In the genomic region with DNA sequence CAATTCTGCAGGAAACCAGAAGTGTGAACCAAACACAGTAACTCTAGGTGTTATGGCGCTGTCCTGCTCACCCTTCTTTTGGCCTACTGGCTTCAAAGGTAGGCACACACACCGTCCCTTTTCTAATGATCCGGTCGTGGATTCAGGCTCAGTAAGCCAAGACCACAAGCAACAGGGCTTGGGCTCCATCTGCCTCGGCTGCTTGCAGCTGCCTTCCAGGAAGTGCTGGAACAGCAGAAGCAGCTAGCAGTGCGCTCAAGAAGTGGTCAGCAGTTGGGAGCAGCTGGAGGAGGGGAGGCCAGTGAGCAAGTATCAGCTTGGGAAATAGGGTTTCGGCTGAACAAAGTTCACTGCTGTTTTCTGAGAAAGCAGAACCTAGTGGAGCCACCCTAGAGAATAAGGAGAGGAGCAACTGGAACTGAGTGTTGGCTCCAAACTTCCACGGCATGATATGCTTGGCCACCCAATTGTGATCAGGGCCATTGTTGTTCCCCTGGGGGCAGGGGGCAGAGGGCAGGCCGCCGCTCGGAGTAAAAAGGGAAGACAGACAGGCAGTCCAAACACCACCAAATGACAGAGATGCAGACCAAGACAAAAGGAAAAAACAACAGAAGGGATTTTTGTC, we compare ENCODE assay signal across 1 cellular context.
A peak's percentile ranks its signal among the peaks of the same experiment; 100 is the strongest.
TF ChIP-seq lines count a peak whose summit lies in the region.

No MANE protein-coding gene starts in this region.

TF ChIP-seq in K562, 482 proteins besides CTCF, POLR2A, EP300 and RAD21 (continued from another document and continues in another):
- TF ChIP-seq, protein P1, sequence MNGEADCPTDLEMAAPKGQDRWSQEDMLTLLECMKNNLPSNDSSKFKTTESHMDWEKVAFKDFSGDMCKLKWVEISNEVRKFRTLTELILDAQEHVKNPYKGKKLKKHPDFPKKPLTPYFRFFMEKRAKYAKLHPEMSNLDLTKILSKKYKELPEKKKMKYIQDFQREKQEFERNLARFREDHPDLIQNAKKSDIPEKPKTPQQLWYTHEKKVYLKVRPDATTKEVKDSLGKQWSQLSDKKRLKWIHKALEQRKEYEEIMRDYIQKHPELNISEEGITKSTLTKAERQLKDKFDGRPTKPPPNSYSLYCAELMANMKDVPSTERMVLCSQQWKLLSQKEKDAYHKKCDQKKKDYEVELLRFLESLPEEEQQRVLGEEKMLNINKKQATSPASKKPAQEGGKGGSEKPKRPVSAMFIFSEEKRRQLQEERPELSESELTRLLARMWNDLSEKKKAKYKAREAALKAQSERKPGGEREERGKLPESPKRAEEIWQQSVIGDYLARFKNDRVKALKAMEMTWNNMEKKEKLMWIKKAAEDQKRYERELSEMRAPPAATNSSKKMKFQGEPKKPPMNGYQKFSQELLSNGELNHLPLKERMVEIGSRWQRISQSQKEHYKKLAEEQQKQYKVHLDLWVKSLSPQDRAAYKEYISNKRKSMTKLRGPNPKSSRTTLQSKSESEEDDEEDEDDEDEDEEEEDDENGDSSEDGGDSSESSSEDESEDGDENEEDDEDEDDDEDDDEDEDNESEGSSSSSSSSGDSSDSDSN (IDR thresholded peaks at IDR 0.05; ENCODE audit: borderline replicate concordance in 1 of 2, low read depth in 2 of 2, low read length in 2 of 2), result no peak
- TF ChIP-seq OTX1 (CRISPR knock-in tag; IDR thresholded peaks at IDR 0.05), result no peak
- TF ChIP-seq KAT7 (CRISPR knock-in tag; IDR thresholded peaks at IDR 0.05; ENCODE audit: borderline replicate concordance), result peak; percentile 49; the same call in 1 of the 2 replicates
- 0 out of 2 replicates have a peak, but pooled peaks have one; percentile 35 for TF ChIP-seq CTBP1 (IDR thresholded peaks at IDR 0.05; ENCODE audit: borderline replicate concordance)
- TF ChIP-seq NFXL1 (CRISPR knock-in tag; IDR thresholded peaks at IDR 0.05), result no peak
- TF ChIP-seq ERF (CRISPR knock-in tag; IDR thresholded peaks at IDR 0.05), result 0 out of 2 replicates have a peak, but pooled peaks have one; percentile 7
- TF ChIP-seq ZNF253 (CRISPR knock-in tag; conservative IDR thresholded peaks at IDR 0.05), result no peak
- no peak for TF ChIP-seq ELF4 (CRISPR knock-in tag; IDR thresholded peaks at IDR 0.05)
- TF ChIP-seq, protein P2, sequence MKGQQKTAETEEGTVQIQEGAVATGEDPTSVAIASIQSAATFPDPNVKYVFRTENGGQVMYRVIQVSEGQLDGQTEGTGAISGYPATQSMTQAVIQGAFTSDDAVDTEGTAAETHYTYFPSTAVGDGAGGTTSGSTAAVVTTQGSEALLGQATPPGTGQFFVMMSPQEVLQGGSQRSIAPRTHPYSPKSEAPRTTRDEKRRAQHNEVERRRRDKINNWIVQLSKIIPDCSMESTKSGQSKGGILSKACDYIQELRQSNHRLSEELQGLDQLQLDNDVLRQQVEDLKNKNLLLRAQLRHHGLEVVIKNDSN (CRISPR knock-in tag; IDR thresholded peaks at IDR 0.05), result no peak
- no peak for TF ChIP-seq MEF2D (tag; conservative IDR thresholded peaks at IDR 0.05; ENCODE audit: low read depth)
- TF ChIP-seq FOXK1 (CRISPR knock-in tag; IDR thresholded peaks at IDR 0.05; ENCODE audit: borderline replicate concordance), result no peak
- no peak for TF ChIP-seq ZBTB17 (CRISPR knock-in tag; IDR thresholded peaks at IDR 0.05)
- TF ChIP-seq BMI1 (IDR thresholded peaks at IDR 0.05; ENCODE audit: low read length), result no peak
- TF ChIP-seq SIX5 (IDR thresholded peaks at IDR 0.05; ENCODE audit: borderline replicate concordance in 1 of 2, insufficient read depth in 1 of 2, low read depth in 1 of 2, low read length in 2 of 2), result no peak
- no peak for TF ChIP-seq KHSRP (IDR thresholded peaks at IDR 0.05)
- TF ChIP-seq, protein P3, sequence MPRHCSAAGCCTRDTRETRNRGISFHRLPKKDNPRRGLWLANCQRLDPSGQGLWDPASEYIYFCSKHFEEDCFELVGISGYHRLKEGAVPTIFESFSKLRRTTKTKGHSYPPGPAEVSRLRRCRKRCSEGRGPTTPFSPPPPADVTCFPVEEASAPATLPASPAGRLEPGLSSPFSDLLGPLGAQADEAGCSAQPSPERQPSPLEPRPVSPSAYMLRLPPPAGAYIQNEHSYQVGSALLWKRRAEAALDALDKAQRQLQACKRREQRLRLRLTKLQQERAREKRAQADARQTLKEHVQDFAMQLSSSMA (CRISPR knock-in tag; IDR thresholded peaks at IDR 0.05), result no peak
- no peak for TF ChIP-seq CEBPG (CRISPR knock-in tag; IDR thresholded peaks at IDR 0.05)
- TF ChIP-seq CEBPG (tag; conservative IDR thresholded peaks at IDR 0.05 in 1 of 2, IDR thresholded peaks at IDR 0.05 in 1 of 2), result no peak
- TF ChIP-seq TRIM28 (IDR thresholded peaks at IDR 0.05), result no peak
- TF ChIP-seq PHF8 (IDR thresholded peaks at IDR 0.05; ENCODE audit: borderline replicate concordance, low read length), result no peak; the same call in 1 of the 2 replicates
- TF ChIP-seq, protein P4, sequence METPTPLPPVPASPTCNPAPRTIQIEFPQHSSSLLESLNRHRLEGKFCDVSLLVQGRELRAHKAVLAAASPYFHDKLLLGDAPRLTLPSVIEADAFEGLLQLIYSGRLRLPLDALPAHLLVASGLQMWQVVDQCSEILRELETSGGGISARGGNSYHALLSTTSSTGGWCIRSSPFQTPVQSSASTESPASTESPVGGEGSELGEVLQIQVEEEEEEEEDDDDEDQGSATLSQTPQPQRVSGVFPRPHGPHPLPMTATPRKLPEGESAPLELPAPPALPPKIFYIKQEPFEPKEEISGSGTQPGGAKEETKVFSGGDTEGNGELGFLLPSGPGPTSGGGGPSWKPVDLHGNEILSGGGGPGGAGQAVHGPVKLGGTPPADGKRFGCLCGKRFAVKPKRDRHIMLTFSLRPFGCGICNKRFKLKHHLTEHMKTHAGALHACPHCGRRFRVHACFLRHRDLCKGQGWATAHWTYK (CRISPR knock-in tag; IDR thresholded peaks at IDR 0.05), result no peak
- TF ChIP-seq, protein P5, sequence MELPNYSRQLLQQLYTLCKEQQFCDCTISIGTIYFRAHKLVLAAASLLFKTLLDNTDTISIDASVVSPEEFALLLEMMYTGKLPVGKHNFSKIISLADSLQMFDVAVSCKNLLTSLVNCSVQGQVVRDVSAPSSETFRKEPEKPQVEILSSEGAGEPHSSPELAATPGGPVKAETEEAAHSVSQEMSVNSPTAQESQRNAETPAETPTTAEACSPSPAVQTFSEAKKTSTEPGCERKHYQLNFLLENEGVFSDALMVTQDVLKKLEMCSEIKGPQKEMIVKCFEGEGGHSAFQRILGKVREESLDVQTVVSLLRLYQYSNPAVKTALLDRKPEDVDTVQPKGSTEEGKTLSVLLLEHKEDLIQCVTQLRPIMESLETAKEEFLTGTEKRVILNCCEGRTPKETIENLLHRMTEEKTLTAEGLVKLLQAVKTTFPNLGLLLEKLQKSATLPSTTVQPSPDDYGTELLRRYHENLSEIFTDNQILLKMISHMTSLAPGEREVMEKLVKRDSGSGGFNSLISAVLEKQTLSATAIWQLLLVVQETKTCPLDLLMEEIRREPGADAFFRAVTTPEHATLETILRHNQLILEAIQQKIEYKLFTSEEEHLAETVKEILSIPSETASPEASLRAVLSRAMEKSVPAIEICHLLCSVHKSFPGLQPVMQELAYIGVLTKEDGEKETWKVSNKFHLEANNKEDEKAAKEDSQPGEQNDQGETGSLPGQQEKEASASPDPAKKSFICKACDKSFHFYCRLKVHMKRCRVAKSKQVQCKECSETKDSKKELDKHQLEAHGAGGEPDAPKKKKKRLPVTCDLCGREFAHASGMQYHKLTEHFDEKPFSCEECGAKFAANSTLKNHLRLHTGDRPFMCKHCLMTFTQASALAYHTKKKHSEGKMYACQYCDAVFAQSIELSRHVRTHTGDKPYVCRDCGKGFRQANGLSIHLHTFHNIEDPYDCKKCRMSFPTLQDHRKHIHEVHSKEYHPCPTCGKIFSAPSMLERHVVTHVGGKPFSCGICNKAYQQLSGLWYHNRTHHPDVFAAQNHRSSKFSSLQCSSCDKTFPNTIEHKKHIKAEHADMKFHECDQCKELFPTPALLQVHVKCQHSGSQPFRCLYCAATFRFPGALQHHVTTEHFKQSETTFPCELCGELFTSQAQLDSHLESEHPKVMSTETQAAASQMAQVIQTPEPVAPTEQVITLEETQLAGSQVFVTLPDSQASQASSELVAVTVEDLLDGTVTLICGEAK (IDR thresholded peaks at IDR 0.05), result no peak
- TF ChIP-seq, protein P5 (CRISPR knock-in tag; IDR thresholded peaks at IDR 0.05), result no peak
- no peak for TF ChIP-seq ARNT (IDR thresholded peaks at IDR 0.05)
- TF ChIP-seq SPI1 (IDR thresholded peaks at IDR 0.05; ENCODE audit: borderline replicate concordance, low read depth, low read length), result no peak
- TF ChIP-seq POLR2G (IDR thresholded peaks at IDR 0.05; ENCODE audit: low read depth, low read length), result no peak
- TF ChIP-seq, protein P6, sequence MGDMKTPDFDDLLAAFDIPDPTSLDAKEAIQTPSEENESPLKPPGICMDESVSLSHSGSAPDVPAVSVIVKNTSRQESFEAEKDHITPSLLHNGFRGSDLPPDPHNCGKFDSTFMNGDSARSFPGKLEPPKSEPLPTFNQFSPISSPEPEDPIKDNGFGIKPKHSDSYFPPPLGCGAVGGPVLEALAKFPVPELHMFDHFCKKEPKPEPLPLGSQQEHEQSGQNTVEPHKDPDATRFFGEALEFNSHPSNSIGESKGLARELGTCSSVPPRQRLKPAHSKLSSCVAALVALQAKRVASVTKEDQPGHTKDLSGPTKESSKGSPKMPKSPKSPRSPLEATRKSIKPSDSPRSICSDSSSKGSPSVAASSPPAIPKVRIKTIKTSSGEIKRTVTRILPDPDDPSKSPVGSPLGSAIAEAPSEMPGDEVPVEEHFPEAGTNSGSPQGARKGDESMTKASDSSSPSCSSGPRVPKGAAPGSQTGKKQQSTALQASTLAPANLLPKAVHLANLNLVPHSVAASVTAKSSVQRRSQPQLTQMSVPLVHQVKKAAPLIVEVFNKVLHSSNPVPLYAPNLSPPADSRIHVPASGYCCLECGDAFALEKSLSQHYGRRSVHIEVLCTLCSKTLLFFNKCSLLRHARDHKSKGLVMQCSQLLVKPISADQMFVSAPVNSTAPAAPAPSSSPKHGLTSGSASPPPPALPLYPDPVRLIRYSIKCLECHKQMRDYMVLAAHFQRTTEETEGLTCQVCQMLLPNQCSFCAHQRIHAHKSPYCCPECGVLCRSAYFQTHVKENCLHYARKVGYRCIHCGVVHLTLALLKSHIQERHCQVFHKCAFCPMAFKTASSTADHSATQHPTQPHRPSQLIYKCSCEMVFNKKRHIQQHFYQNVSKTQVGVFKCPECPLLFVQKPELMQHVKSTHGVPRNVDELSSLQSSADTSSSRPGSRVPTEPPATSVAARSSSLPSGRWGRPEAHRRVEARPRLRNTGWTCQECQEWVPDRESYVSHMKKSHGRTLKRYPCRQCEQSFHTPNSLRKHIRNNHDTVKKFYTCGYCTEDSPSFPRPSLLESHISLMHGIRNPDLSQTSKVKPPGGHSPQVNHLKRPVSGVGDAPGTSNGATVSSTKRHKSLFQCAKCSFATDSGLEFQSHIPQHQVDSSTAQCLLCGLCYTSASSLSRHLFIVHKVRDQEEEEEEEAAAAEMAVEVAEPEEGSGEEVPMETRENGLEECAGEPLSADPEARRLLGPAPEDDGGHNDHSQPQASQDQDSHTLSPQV (IDR thresholded peaks at IDR 0.05), result peak; percentile 69; the same call in 1 of the 2 replicates
- no peak for TF ChIP-seq TCFL5 (CRISPR knock-in tag; conservative IDR thresholded peaks at IDR 0.05)
- no peak for TF ChIP-seq ETV1 (tag; conservative IDR thresholded peaks at IDR 0.05; ENCODE audit: low read depth)
- TF ChIP-seq HEY1 (CRISPR knock-in tag; IDR thresholded peaks at IDR 0.05; ENCODE audit: borderline replicate concordance), result no peak
- TF ChIP-seq ZNF644 (tag; IDR thresholded peaks at IDR 0.05; ENCODE audit: low read depth), result no peak
- TF ChIP-seq, protein P7, sequence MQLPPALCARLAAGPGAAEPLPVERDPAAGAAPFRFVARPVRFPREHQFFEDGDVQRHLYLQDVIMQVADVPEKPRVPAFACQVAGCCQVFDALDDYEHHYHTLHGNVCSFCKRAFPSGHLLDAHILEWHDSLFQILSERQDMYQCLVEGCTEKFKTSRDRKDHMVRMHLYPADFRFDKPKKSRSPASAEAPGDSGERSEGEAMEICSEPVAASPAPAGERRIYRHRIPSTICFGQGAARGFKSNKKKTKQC (CRISPR knock-in tag; IDR thresholded peaks at IDR 0.05), result no peak
- TF ChIP-seq, protein P8, sequence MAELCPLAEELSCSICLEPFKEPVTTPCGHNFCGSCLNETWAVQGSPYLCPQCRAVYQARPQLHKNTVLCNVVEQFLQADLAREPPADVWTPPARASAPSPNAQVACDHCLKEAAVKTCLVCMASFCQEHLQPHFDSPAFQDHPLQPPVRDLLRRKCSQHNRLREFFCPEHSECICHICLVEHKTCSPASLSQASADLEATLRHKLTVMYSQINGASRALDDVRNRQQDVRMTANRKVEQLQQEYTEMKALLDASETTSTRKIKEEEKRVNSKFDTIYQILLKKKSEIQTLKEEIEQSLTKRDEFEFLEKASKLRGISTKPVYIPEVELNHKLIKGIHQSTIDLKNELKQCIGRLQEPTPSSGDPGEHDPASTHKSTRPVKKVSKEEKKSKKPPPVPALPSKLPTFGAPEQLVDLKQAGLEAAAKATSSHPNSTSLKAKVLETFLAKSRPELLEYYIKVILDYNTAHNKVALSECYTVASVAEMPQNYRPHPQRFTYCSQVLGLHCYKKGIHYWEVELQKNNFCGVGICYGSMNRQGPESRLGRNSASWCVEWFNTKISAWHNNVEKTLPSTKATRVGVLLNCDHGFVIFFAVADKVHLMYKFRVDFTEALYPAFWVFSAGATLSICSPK (IDR thresholded peaks at IDR 0.05; ENCODE audit: borderline replicate concordance), result no peak
- no peak for TF ChIP-seq ZFPM2 (CRISPR knock-in tag; IDR thresholded peaks at IDR 0.05)
- TF ChIP-seq L3MBTL2 (IDR thresholded peaks at IDR 0.05), result peak; percentile 56; the same call in 1 of the 2 replicates
- TF ChIP-seq ZNF778 (CRISPR knock-in tag; IDR thresholded peaks at IDR 0.05), result no peak
- no peak for TF ChIP-seq ZFP30 (CRISPR knock-in tag; IDR thresholded peaks at IDR 0.05; ENCODE audit: borderline replicate concordance)
- TF ChIP-seq ZNF77 (CRISPR knock-in tag; IDR thresholded peaks at IDR 0.05), result no peak
- TF ChIP-seq SMAD4 (CRISPR knock-in tag; conservative IDR thresholded peaks at IDR 0.05), result no peak
